Comparison of ENCODE assay signal across 12 cellular contexts in genomic region chr2:42025151-42025582, GRCh38. TPM values are rescaled to one million over a fixed set of nuclear protein-coding genes. Genes with fewer than 3 reads are reported as not detected.
DNase-seq lines count a peak whose midpoint lies in the region; ATAC-seq and TF ChIP-seq lines count a peak whose summit lies in the region.
"Had no signal": no experiment of that assay in that cellular context is flagged by ENCODE, and none has a peak within 500 bp of the region (broad histone marks: within the 10 kb centered on the region; RNA-seq: fewer than 3 reads in every experiment).

No MANE protein-coding gene starts in this region.

- no peaks in the 10 kb centered on the region for H3K9me3 ChIP-seq in H9 (ENCODE audit: control insufficient read depth, low read depth, low read length)
- no peaks in the 10 kb centered on the region for H3K9me3 ChIP-seq in adipocyte (ENCODE audit: control insufficient read depth, low read length)
- H3K9me3 ChIP-seq in psoas muscle, result no peaks in the 10 kb centered on the region
- H3K9me3 ChIP-seq in CD4-positive, alpha-beta memory T cell (ENCODE audit: control insufficient read depth in 1 of 2, low read length in 2 of 2), result no peaks in the 10 kb centered on the region

- intact Hi-C loops in left ventricle myocardium superior (cut with micrococcal nuclease) (no loop called here), psoas muscle (cut with DNase I) (no loop called here)
- intact Hi-C loops in CD4-positive, alpha-beta memory T cell (cut with micrococcal nuclease), result no loop called here

- H3K79me2 ChIP-seq in H9 (ENCODE audit: insufficient read depth, low read length), result no peaks in the 10 kb centered on the region

- H3K4me1 ChIP-seq in H9 (ENCODE audit: insufficient read depth, low read length) (peaks cover 8% of the 10 kb centered on the region; the same call in 1 of the 2 replicates), adipocyte (ENCODE audit: control insufficient read depth, insufficient read depth, low read length) (peaks cover 22% of the 10 kb centered on the region), psoas muscle (peaks cover 31% of the 10 kb centered on the region)
- H3K4me1 ChIP-seq in CD4-positive, alpha-beta memory T cell (ENCODE audit: insufficient read depth, low read length), result no peaks in the 10 kb centered on the region

- H3T11ph ChIP-seq in H9 (ENCODE audit: low read length), result no peak overlapping the region

- no peak overlapping the region for H3K4me3 Mint-ChIP-seq in H9
- H3K4me3 Mint-ChIP-seq in CD4-positive, alpha-beta memory T cell, result no peak overlapping the region
- H3K4me3 Mint-ChIP-seq: activated naive CD8-positive, alpha-beta T cell treated with anti-CD3 and anti-CD28 coated beads for 36 hours had no signal

- DNase-seq in H9, result peak; percentile 61
- DNase-seq in adipocyte (ENCODE audit: low read depth), result peak; percentile 42
- peak; percentile 41 for DNase-seq in left ventricle myocardium superior
- peak; percentile 29 to 70 for DNase-seq in psoas muscle
- DNase-seq in GM13977 (ENCODE audit: low spot score), result no peak
- no peak for DNase-seq in NCI-H2227 treated with DMSO at 0.1 percent for 48 hours (lab: John Stamatoyannopoulos, UW)
- DNase-seq in CD4-positive, alpha-beta memory T cell, result no peak
- no peak for DNase-seq in stimulated activated CD4-positive, alpha-beta T cell treated with anti-CD3 and anti-CD28 coated beads, Interleukin-4, amount 100 ng/mL, for 4 hours
- DNase-seq: activated naive CD8-positive, alpha-beta T cell treated with anti-CD3 and anti-CD28 coated beads for 36 hours; DND-41; stimulated activated CD4-positive, alpha-beta T cell treated with anti-CD3 and anti-CD28 coated beads, Interleukin-4, amount 100 ng/mL, for 1 hour; T-helper 9 cell had no signal

- H2BK5ac ChIP-seq in H9 (ENCODE audit: insufficient read length, low read length), result no peak overlapping the region

- H3K27me3 ChIP-seq in H9 (ENCODE audit: insufficient read depth, low read length) (no peaks in the 10 kb centered on the region), adipocyte (replicated peaks; ENCODE audit: control insufficient read depth, insufficient read depth, low read length) (peaks cover 7% of the 10 kb centered on the region), psoas muscle (ENCODE audit: insufficient read depth in 3 of 3, low read length in 2 of 3) (no peaks in the 10 kb centered on the region)
- no peaks in the 10 kb centered on the region for H3K27me3 ChIP-seq in CD4-positive, alpha-beta memory T cell (ENCODE audit: insufficient read depth, low read length)

- no peak overlapping the region for H2BK120ac ChIP-seq in H9 (ENCODE audit: low read depth, low read length, poor library complexity, severe bottlenecking)

- peak overlapping the region; percentile 2 to 80 (median 49); a peak in 4 of 7 replicates for H3K27ac Mint-ChIP-seq in H9
- no peak overlapping the region for H3K27ac Mint-ChIP-seq in CD4-positive, alpha-beta memory T cell
- H3K27ac Mint-ChIP-seq: activated naive CD8-positive, alpha-beta T cell treated with anti-CD3 and anti-CD28 coated beads for 36 hours had no signal

- CTCF ChIA-PET in CD4-positive, alpha-beta memory T cell (lab: Charles Lee; ENCODE audit: partially characterized antibody), result no interaction called here

- TF ChIP-seq CTCF in H9 (conservative IDR thresholded peaks at IDR 0.05) (no peak), psoas muscle (IDR thresholded peaks at IDR 0.05) (no peak), GM13977 (IDR thresholded peaks at IDR 0.05; ENCODE audit: extremely low read depth, insufficient read depth, missing control alignments) (no peak)

- POLR2A ChIA-PET in CD4-positive, alpha-beta memory T cell (lab: Charles Lee; ENCODE audit: partially characterized antibody), result no interaction called here

- H4K91ac ChIP-seq in H9 (ENCODE audit: insufficient read length, low read depth, low read length), result no peak overlapping the region

- peaks cover 6 to 11% of the 10 kb centered on the region in 2 experiments; a peak in 4 of 5 replicates for H3K9me3 Mint-ChIP-seq in H9
- peaks cover 0 to 4% (median 0%) of the 10 kb centered on the region in 8 donors for H3K9me3 Mint-ChIP-seq in CD4-positive, alpha-beta memory T cell
- H3K9me3 Mint-ChIP-seq: activated naive CD8-positive, alpha-beta T cell treated with anti-CD3 and anti-CD28 coated beads for 36 hours had no signal

- H3K23me2 ChIP-seq in H9 (ENCODE audit: insufficient read length, low read depth, low read length, poor library complexity, severe bottlenecking), result no peaks in the 10 kb centered on the region

- no peak overlapping the region for H3K4me2 ChIP-seq in H9 (ENCODE audit: insufficient read depth, insufficient read length, low read length)

- in situ Hi-C loops in GM13977 (cut with MboI; ENCODE audit: low pct_unique_long_range_greater_than_20kb, low sequenced_read_pairs, unreplicated experiment), result no loop called here

- no peak overlapping the region for H2AFZ ChIP-seq in H9 (ENCODE audit: low read length)

- H3K23ac ChIP-seq in H9 (ENCODE audit: insufficient read length, low read depth, low read length), result no peak overlapping the region

- H3K14ac ChIP-seq in H9 (ENCODE audit: insufficient read depth, low read length), result no peak overlapping the region

- H3K56ac ChIP-seq in H9 (ENCODE audit: insufficient read length, low read depth, low read length), result no peak overlapping the region

- H3K4me1 Mint-ChIP-seq in H9, result peaks cover 45 to 49% of the 10 kb centered on the region in 2 experiments
- no peaks in the 10 kb centered on the region for H3K4me1 Mint-ChIP-seq in CD4-positive, alpha-beta memory T cell
- H3K4me1 Mint-ChIP-seq: activated naive CD8-positive, alpha-beta T cell treated with anti-CD3 and anti-CD28 coated beads for 36 hours had no signal

- H3K27me3 Mint-ChIP-seq in H9 (ENCODE audit: low read depth), result peaks cover 11% of the 10 kb centered on the region
- peaks cover 10 to 12% of the 10 kb centered on the region in 2 donors for H3K27me3 Mint-ChIP-seq in CD4-positive, alpha-beta memory T cell

- peaks cover 3 to 12% (median 9%) of the 10 kb centered on the region in 3 experiments; a peak in 6 of 7 replicates for H3K36me3 Mint-ChIP-seq in H9 (ENCODE audit: insufficient read depth in 1 of 3, low read depth in 3 of 3)
- H3K36me3 Mint-ChIP-seq in CD4-positive, alpha-beta memory T cell, result no peaks in the 10 kb centered on the region
- H3K36me3 Mint-ChIP-seq: activated naive CD8-positive, alpha-beta T cell treated with anti-CD3 and anti-CD28 coated beads for 36 hours had no signal

- no peak overlapping the region for H3K27ac ChIP-seq in H9 (ENCODE audit: insufficient read length, low read depth, low read length)
- H3K27ac ChIP-seq in psoas muscle, result no peak overlapping the region
- H3K27ac ChIP-seq in CD4-positive, alpha-beta memory T cell (ENCODE audit: low read depth, low read length), result no peak overlapping the region

- no peak overlapping the region for H2AK5ac ChIP-seq in H9 (ENCODE audit: insufficient read length, low read length)

- no peak overlapping the region for H3K18ac ChIP-seq in H9 (ENCODE audit: insufficient read length, low read depth, low read length)

- H2BK12ac ChIP-seq in H9 (ENCODE audit: insufficient read length, low read depth, low read length), result no peak overlapping the region

- H3K36me3 ChIP-seq in adipocyte (ENCODE audit: control insufficient read depth, insufficient read depth, low read length, severe bottlenecking) (no peaks in the 10 kb centered on the region), psoas muscle (ENCODE audit: insufficient read depth in 1 of 2, low read depth in 1 of 2) (no peaks in the 10 kb centered on the region)
- no peaks in the 10 kb centered on the region for H3K36me3 ChIP-seq in CD4-positive, alpha-beta memory T cell (ENCODE audit: insufficient read depth, low read length)

- H4K8ac ChIP-seq in H9 (replicated peaks; ENCODE audit: insufficient read length, low read depth, low read length), result no peak overlapping the region

- ATAC-seq in left ventricle myocardium superior, result peak; percentile 86
- peak; percentile 57 to 73 (median 68) for ATAC-seq in psoas muscle

- H2BK20ac ChIP-seq in H9 (ENCODE audit: low read depth, low read length, poor library complexity, severe bottlenecking), result no peak overlapping the region

- H3K4me3 ChIP-seq in adipocyte (ENCODE audit: low read length), result no peak overlapping the region
- no peak overlapping the region for H3K4me3 ChIP-seq in psoas muscle
- no peak overlapping the region for H3K4me3 ChIP-seq in CD4-positive, alpha-beta memory T cell (ENCODE audit: low read length in 2 of 2)

- no peaks in the 10 kb centered on the region for H4K20me1 ChIP-seq in H9 (ENCODE audit: control insufficient read depth, insufficient read depth, insufficient read length)

- H2BK15ac ChIP-seq in H9 (ENCODE audit: low read depth, low read length), result no peak overlapping the region

- WGBS in H9 (ENCODE audit: extremely low coverage, insufficient read length, low lambda C conversion rate), result no CpG with 5 or more reads among the region's 3 CpGs
- WGBS in psoas muscle, 3 donors, result 14 to 22% (median 15%) methylated on average over 3 of the region's 3 CpGs

- H3K79me1 ChIP-seq in H9 (ENCODE audit: insufficient read depth, low read depth, low read length, poor library complexity, severe bottlenecking), result no peaks in the 10 kb centered on the region

- H3K9ac ChIP-seq in H9 (ENCODE audit: extremely low read depth, insufficient read length, low read length) (no peak overlapping the region), adipocyte (ENCODE audit: low read length) (peak overlapping the region; percentile 53)

- no peak overlapping the region for H3K4ac ChIP-seq in H9 (ENCODE audit: low read depth, low read length)

- no peak overlapping the region for H4K5ac ChIP-seq in H9 (ENCODE audit: insufficient read length, low read depth, low read length)

RNA-seq across cellular contexts. Expression of gene PKDCC, which starts 22.7 kb away (rescaled TPM):
- total RNA-seq in H9 (2021) (134 and 135 TPM in 2 replicates), left ventricle myocardium superior (77.1 TPM), psoas muscle (100 to 1,000 TPM in 2 of 4 donors, 10 to 100 TPM in 2; 45.6 to 159 (median 111) TPM)
- 100 to 1,000 TPM in 2 of 3 donors, 10 to 100 TPM in 1; 76.1 to 209 (median 186) TPM for polyA plus RNA-seq in psoas muscle
- total RNA-seq in CD4-positive, alpha-beta memory T cell, result not detected
- under 1 TPM in 1 of 2 donors, not detected in 1; 0.41 TPM for polyA plus RNA-seq in CD4-positive, alpha-beta memory T cell
- total RNA-seq: activated naive CD8-positive, alpha-beta T cell treated with anti-CD3 and anti-CD28 coated beads for 36 hours had no signal

Comparison
In these comparisons a context has a peak if more than half of its experiments do, and no peak if none do; other contexts are left out.
1. DNase-seq: peak in H9 (single experiment), adipocyte (single experiment), left ventricle myocardium superior (single experiment) and psoas muscle (2 of 2); none in GM13977 (single experiment), NCI-H2227 treated with DMSO at 0.1 percent for 48 hours (single experiment), CD4-positive, alpha-beta memory T cell (0 of 5) and stimulated activated CD4-positive, alpha-beta T cell treated with anti-CD3 and anti-CD28 coated beads, Interleukin-4, amount 100 ng/mL, for 4 hours (0 of 2).
2. H3K27ac Mint-ChIP-seq: peak in H9 (3 of 3); none in CD4-positive, alpha-beta memory T cell (0 of 7).
3. RNA of gene PKDCC, which starts 22.7 kb away (total RNA-seq): 45.6 to 159 TPM in psoas muscle, 134 to 135 TPM in H9 and 77.1 TPM in left ventricle myocardium superior (single experiment); not detected in CD4-positive, alpha-beta memory T cell; every median in the first group is over 10 times any median in the second.